8 cellular contexts compared by ENCODE assay signal in genomic region chr3:9503283-9503682, GRCh38. TPM values are rescaled to one million over a fixed set of nuclear protein-coding genes. Genes with fewer than 3 reads are reported as not detected.
DNase-seq lines count a peak whose midpoint lies in the region; ATAC-seq, FAIRE-seq and TF ChIP-seq lines count a peak whose summit lies in the region.

No MANE protein-coding gene starts in this region.

- 4% methylated on average over 3 of the region's 4 CpGs for WGBS in mammary epithelial cell (ENCODE audit: low coverage, missing lambda C conversion rate)

- dilution Hi-C loops in mammary epithelial cell (cut with HindIII; ENCODE audit: low sequenced_read_pairs), result no loop called here

- no peak overlapping the region for H3K4me2 ChIP-seq in mammary epithelial cell (ENCODE audit: insufficient read depth, low read depth, low read length)

- peaks cover 32% of the 10 kb centered on the region for H3K36me3 ChIP-seq in WERI-Rb-1
- H3K36me3 ChIP-seq in mammary epithelial cell (ENCODE audit: insufficient read depth, low read length), result no peaks in the 10 kb centered on the region
- H3K36me3 ChIP-seq in kidney (ENCODE audit: control insufficient read depth in 1 of 2, insufficient read depth in 2 of 2, low read length in 2 of 2), result no peaks in the 10 kb centered on the region

- CTCF ChIA-PET in mammary epithelial cell (lab: Charles Lee; ENCODE audit: low non-redundant PET), result interaction anchor here (0.6 kb wide), 2 partner anchors 307 to 443 kb away, joined by 4 read pairs; partner anchors contain the start of gene TTLL3

- in situ Hi-C loops in mammary epithelial cell (cut with MboI; ENCODE audit: low sequenced_read_pairs in 2 of 2), result no loop called here

- H3K27me3 ChIP-seq in WERI-Rb-1 (ENCODE audit: insufficient read depth, low read depth, severe bottlenecking), result no peaks in the 10 kb centered on the region
- no peaks in the 10 kb centered on the region for H3K27me3 ChIP-seq in mammary epithelial cell (ENCODE audit: insufficient read depth, low read length)

- H3K79me2 ChIP-seq in mammary epithelial cell (ENCODE audit: insufficient read depth, low read length), result no peaks in the 10 kb centered on the region

- H3K4me3 ChIP-seq in WERI-Rb-1 (ENCODE audit: low read depth, low read length) (no peak overlapping the region), mammary epithelial cell (replicated peaks in 1 of 3; ENCODE audit: insufficient read depth in 1 of 3, low read depth in 2 of 3, low read length in 3 of 3) (no peak overlapping the region), kidney (ENCODE audit: low read length in 2 of 2) (no peak overlapping the region)

- H2AFZ ChIP-seq in mammary epithelial cell (ENCODE audit: low read depth, low read length), result no peak overlapping the region

- H3K4me1 ChIP-seq in mammary epithelial cell (ENCODE audit: insufficient read depth, low read length), result peaks cover 21% of the 10 kb centered on the region
- H3K4me1 ChIP-seq in kidney (ENCODE audit: control insufficient read depth in 1 of 2, insufficient read depth in 1 of 2, low read depth in 1 of 2, low read length in 2 of 2), result peaks cover 0 to 11% of the 10 kb centered on the region in 2 donors

- intact Hi-C loops in mammary epithelial cell (cut with micrococcal nuclease), result loop anchor here (1.0 to 10.0 kb wide), 6 partner anchors 144 to 819 kb away; partner anchors contain the start of genes MTMR14, RPUSD3 and SEC13
- intact Hi-C loops in kidney (cut with DNase I), result no loop called here

- no peak for FAIRE-seq in kidney (lab: Jason Lieb, UNC)

- H3K9me3 ChIP-seq in WERI-Rb-1 (ENCODE audit: severe bottlenecking) (no peaks in the 10 kb centered on the region), mammary epithelial cell (replicated peaks; ENCODE audit: insufficient read depth, low read length) (no peaks in the 10 kb centered on the region), kidney (ENCODE audit: control insufficient read depth in 1 of 2, low read length in 2 of 2) (no peaks in the 10 kb centered on the region)

- H4K20me1 ChIP-seq in mammary epithelial cell (ENCODE audit: insufficient read depth, low read length), result no peaks in the 10 kb centered on the region

- no TSS peak for BruUV-seq in mammary epithelial cell (replicated peaks; lab: Mats Ljungman, UMichigan)

- H3K27ac ChIP-seq in WERI-Rb-1 (no peak overlapping the region), mammary epithelial cell (ENCODE audit: insufficient read depth, low read depth, low read length) (no peak overlapping the region), kidney (ENCODE audit: low read depth in 2 of 2, low read length in 2 of 2) (no peak overlapping the region)

- peak; percentile 56 for ATAC-seq in GM18909 (IDR thresholded peaks at IDR 0.05; ENCODE audit: poor library complexity, unreplicated experiment)
- no peak for ATAC-seq in GM18519 (IDR thresholded peaks at IDR 0.05; ENCODE audit: low FRiP score, unreplicated experiment)

- peak; percentile 70 for DNase-seq in AG08396 (ENCODE audit: low spot score)
- DNase-seq in NCI-H2081 treated with DMSO at 0.1 percent for 48 hours (lab: John Stamatoyannopoulos, UW), result peak; percentile 53
- peak; percentile 81 for DNase-seq in WERI-Rb-1
- DNase-seq in mammary epithelial cell, result peak; percentile 39
- DNase-seq in kidney, result no peak
- DNase-seq in stimulated activated CD4-positive, alpha-beta T cell treated with anti-CD3 and anti-CD28 coated beads, Interleukin-2, amount 100 ng/mL, for 24 hours, result peak; percentile 76 to 83

- TF ChIP-seq CTCF in WERI-Rb-1 (IDR thresholded peaks at IDR 0.05; ENCODE audit: low read depth, low read length) (peak; percentile 90), mammary epithelial cell (conservative IDR thresholded peaks at IDR 0.05 in 1 of 2, IDR thresholded peaks at IDR 0.05 in 1 of 2; ENCODE audit: extremely low read depth in 1 of 2, insufficient read depth in 1 of 2, low read depth in 1 of 2, low read length in 2 of 2) (peak; percentile 92 to 97), kidney (IDR thresholded peaks at IDR 0.05; ENCODE audit: borderline replicate concordance, extremely low read depth, insufficient read depth) (peak; percentile 80)

- H3K9ac ChIP-seq in mammary epithelial cell (ENCODE audit: insufficient read depth, low read length) (no peak overlapping the region), kidney (ENCODE audit: low read length in 2 of 2) (no peak overlapping the region)

RNA-seq across cellular contexts. Expression of gene LHFPL4, which starts 50.3 kb away (rescaled TPM):
- total RNA-seq in mammary epithelial cell (not detected), kidney (0.25 TPM)
- polyA plus RNA-seq in mammary epithelial cell (not detected), kidney (ENCODE audit: insufficient read depth, low read depth, low replicate concordance) (not detected)
- polyA minus RNA-seq in mammary epithelial cell, result not detected
